Comparison of ENCODE assay signal across 19 cellular contexts in the genomic region with DNA sequence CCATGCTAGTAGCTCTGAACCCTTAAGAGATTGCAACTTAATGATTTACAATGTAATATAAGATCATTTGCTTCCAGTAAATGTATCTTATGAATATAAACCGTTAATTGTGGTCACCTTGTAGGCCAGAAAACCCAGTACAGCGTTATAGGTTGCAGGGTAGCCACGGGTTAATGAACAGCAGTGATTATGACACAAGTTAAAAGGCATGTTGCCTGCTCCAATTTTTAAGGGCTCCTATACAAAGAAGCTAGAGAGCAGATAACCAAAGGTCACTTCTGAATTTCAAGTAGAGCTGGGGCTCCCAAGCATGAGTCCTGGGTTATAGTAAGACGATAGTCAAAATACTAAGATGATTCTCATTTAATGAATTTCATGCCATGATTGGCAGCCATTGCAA. TPM values are rescaled to one million over a fixed set of nuclear protein-coding genes. Genes with fewer than 3 reads are reported as not detected.
"Had no signal": no experiment of that assay in that cellular context is flagged by ENCODE, and none has a peak within 500 bp of the region (broad histone marks: within the 10 kb centered on the region; RNA-seq: fewer than 3 reads in every experiment).

No MANE protein-coding gene starts in this region.

- H3K9me3 ChIP-seq: adrenal gland, colonic mucosa, prostate gland, spleen, thoracic aorta had no signal

- H3K27me3 ChIP-seq: adrenal gland, colonic mucosa, spleen had no signal

- H3K4me3 Mint-ChIP-seq: activated CD4-positive, alpha-beta memory T cell treated with anti-CD3 and anti-CD28 coated beads, Interleukin-2, amount 10 ng/mL, durations not matched to agents 7 days and 5 days; activated naive CD4-positive, alpha-beta T cell treated with anti-CD3 and anti-CD28 coated beads, Interleukin-2, amount 50 U/mL, for 24 hours; activated T-cell treated with anti-CD3 and anti-CD28 coated beads, Interleukin-2, amount 50 U/mL, for 4 hours; memory B cell; natural killer cell treated with Interleukin-12 subunit alpha and Interleukin-12 subunit beta and Interleukin-15 and Interleukin-18, amount 100 ng/mL, for 72 hours had no signal

- H3K36me3 ChIP-seq: adrenal gland, colonic mucosa, prostate gland, spleen, thoracic aorta had no signal

- ATAC-seq: activated T-cell treated with anti-CD3 and anti-CD28 coated beads, Interleukin-2, amount 50 U/mL, for 4 hours; esophagus mucosa; left colon; natural killer cell treated with Interleukin-12 subunit alpha and Interleukin-12 subunit beta and Interleukin-15 and Interleukin-18, amount 100 ng/mL, for 72 hours; sciatic nerve had no signal

- H3K27me3 Mint-ChIP-seq: activated CD4-positive, alpha-beta memory T cell treated with anti-CD3 and anti-CD28 coated beads, Interleukin-2, amount 10 ng/mL, durations not matched to agents 7 days and 5 days; activated naive CD4-positive, alpha-beta T cell treated with anti-CD3 and anti-CD28 coated beads, Interleukin-2, amount 50 U/mL, for 24 hours had no signal

- H3K4me1 ChIP-seq: adrenal gland, colonic mucosa, prostate gland, spleen had no signal

- H3K9me3 Mint-ChIP-seq: activated CD4-positive, alpha-beta memory T cell treated with anti-CD3 and anti-CD28 coated beads, Interleukin-2, amount 10 ng/mL, durations not matched to agents 7 days and 5 days; activated naive CD4-positive, alpha-beta T cell treated with anti-CD3 and anti-CD28 coated beads, Interleukin-2, amount 50 U/mL, for 24 hours; activated T-cell treated with anti-CD3 and anti-CD28 coated beads, Interleukin-2, amount 50 U/mL, for 4 hours; memory B cell; natural killer cell treated with Interleukin-12 subunit alpha and Interleukin-12 subunit beta and Interleukin-15 and Interleukin-18, amount 100 ng/mL, for 72 hours had no signal

- H3K27ac Mint-ChIP-seq: activated CD4-positive, alpha-beta memory T cell treated with anti-CD3 and anti-CD28 coated beads, Interleukin-2, amount 10 ng/mL, durations not matched to agents 7 days and 5 days; activated naive CD4-positive, alpha-beta T cell treated with anti-CD3 and anti-CD28 coated beads, Interleukin-2, amount 50 U/mL, for 24 hours; memory B cell; natural killer cell treated with Interleukin-12 subunit alpha and Interleukin-12 subunit beta and Interleukin-15 and Interleukin-18, amount 100 ng/mL, for 72 hours had no signal

- H3K36me3 Mint-ChIP-seq: activated naive CD4-positive, alpha-beta T cell treated with anti-CD3 and anti-CD28 coated beads, Interleukin-2, amount 50 U/mL, for 24 hours; memory B cell; natural killer cell treated with Interleukin-12 subunit alpha and Interleukin-12 subunit beta and Interleukin-15 and Interleukin-18, amount 100 ng/mL, for 72 hours had no signal

- H3K27ac ChIP-seq: adrenal gland, colonic mucosa, prostate gland, spleen, thoracic aorta had no signal

- DNase-seq: activated CD4-positive, alpha-beta memory T cell treated with anti-CD3 and anti-CD28 coated beads, Interleukin-2, amount 10 ng/mL, durations not matched to agents 7 days and 5 days; activated CD4-positive, alpha-beta T cell treated with anti-CD3 and anti-CD28 coated beads for 4 hours; activated effector memory CD4-positive, alpha-beta T cell treated with anti-CD3 and anti-CD28 coated beads, Interleukin-2, amount 50 U/mL, for 16 hours; activated T-cell treated with anti-CD3 and anti-CD28 coated beads, Interleukin-2, amount 50 U/mL, for 4 hours; adrenal gland; caudate nucleus; colonic mucosa; left colon; occipital lobe; spleen; T-helper 2 cell had no signal

- H3K4me3 ChIP-seq: adrenal gland, colonic mucosa, prostate gland, spleen, thoracic aorta had no signal

- H3K4me1 Mint-ChIP-seq: activated CD4-positive, alpha-beta memory T cell treated with anti-CD3 and anti-CD28 coated beads, Interleukin-2, amount 10 ng/mL, durations not matched to agents 7 days and 5 days; activated naive CD4-positive, alpha-beta T cell treated with anti-CD3 and anti-CD28 coated beads, Interleukin-2, amount 50 U/mL, for 24 hours; memory B cell had no signal

RNA-seq across cellular contexts. Expression of a gene that starts 13.5 kb away (rescaled TPM):
- total RNA-seq: activated CD4-positive, alpha-beta memory T cell treated with anti-CD3 and anti-CD28 coated beads, Interleukin-2, amount 10 ng/mL, durations not matched to agents 7 days and 5 days; activated T-cell treated with anti-CD3 and anti-CD28 coated beads, Interleukin-2, amount 50 U/mL, for 4 hours; adrenal gland; colonic mucosa; esophagus mucosa; left colon; natural killer cell treated with Interleukin-12 subunit alpha and Interleukin-12 subunit beta and Interleukin-15 and Interleukin-18, amount 100 ng/mL, for 72 hours; occipital lobe; prostate gland; sciatic nerve; spleen; thoracic aorta; urinary bladder had no signal
- polyA plus RNA-seq: spleen had no signal
